ENCODE assay signal across 17 cellular contexts in the genomic region with DNA sequence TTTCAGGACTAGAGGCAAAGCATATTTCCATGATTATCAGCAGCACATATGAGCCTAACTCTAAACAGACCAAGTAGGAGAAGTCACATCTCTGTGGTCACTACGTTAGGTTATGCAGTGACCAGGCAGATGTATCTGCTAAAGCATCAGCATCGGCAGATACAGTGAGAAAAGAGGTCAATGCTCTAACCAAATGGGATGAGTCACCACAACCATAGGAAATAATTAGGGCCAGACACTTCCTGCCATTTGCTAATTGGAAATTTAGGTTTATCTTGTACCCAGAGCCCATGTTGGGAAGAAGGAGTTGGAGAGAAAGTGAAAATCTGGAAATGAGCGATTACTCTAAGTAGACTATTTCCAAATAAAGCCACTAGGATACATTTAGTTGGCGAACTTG.
"Had no signal": no experiment of that assay in that cellular context is flagged by ENCODE, and none has a peak within 500 bp of the region (broad histone marks: within the 10 kb centered on the region; RNA-seq: fewer than 3 reads in every experiment).

No MANE protein-coding gene starts in this region.

- H3K4me3 ChIP-seq: esophagus muscularis mucosa, transverse colon, vagina had no signal

- H3K9me3 ChIP-seq: esophagus muscularis mucosa, transverse colon, vagina had no signal

- ATAC-seq: activated CD8-positive, alpha-beta T cell treated with anti-CD3 and anti-CD28 coated beads, Interleukin-2, amount 10 ng/mL, durations not matched to agents 7 days and 5 days; left ventricle myocardium superior had no signal

- H3K36me3 Mint-ChIP-seq: activated naive CD8-positive, alpha-beta T cell had no signal

- DNase-seq: activated B cell treated with CpG ODN at 0.5 μM for 24 hours; activated CD4-positive, alpha-beta T cell treated with anti-CD3 and anti-CD28 coated beads, Interleukin-2, amount 10 ng/mL, durations not matched to agents 24 days and 14 days; activated CD8-positive, alpha-beta memory T cell treated with anti-CD3 and anti-CD28 coated beads, Interleukin-2, amount 50 U/mL, for 4 hours; activated CD8-positive, alpha-beta T cell treated with anti-CD3 and anti-CD28 coated beads, Interleukin-2, amount 10 ng/mL, durations not matched to agents 7 days and 5 days; activated gamma-delta T cell; activated T-cell treated with anti-CD3 and anti-CD28 coated beads, Interleukin-2, amount 50 U/mL, for 48 hours; cerebellar nuclear complex; hippocampal formation; left ventricle myocardium superior; nucleus accumbens; stimulated activated CD4-positive, alpha-beta T cell treated with anti-CD3 and anti-CD28 coated beads, Interleukin-4, amount 100 ng/mL, for 24 hours; stimulated activated naive CD4-positive, alpha-beta T cell treated with Interleukin-2 at 50 U/mL for 16 hours; transverse colon had no signal

- H3K9me3 Mint-ChIP-seq: activated CD4-positive, alpha-beta T cell treated with anti-CD3 and anti-CD28 coated beads, Interleukin-2, amount 10 ng/mL, durations not matched to agents 24 days and 14 days; nephron had no signal

- H3K36me3 ChIP-seq: esophagus muscularis mucosa, transverse colon, vagina had no signal

- H3K27ac ChIP-seq: esophagus muscularis mucosa, transverse colon, vagina had no signal

- H3K27me3 Mint-ChIP-seq: activated B cell treated with CpG ODN at 0.5 μM for 24 hours; activated CD4-positive, alpha-beta T cell treated with anti-CD3 and anti-CD28 coated beads, Interleukin-2, amount 10 ng/mL, durations not matched to agents 24 days and 14 days; activated naive CD8-positive, alpha-beta T cell had no signal

- H3K4me3 Mint-ChIP-seq: activated B cell treated with CpG ODN at 0.5 μM for 24 hours; activated CD4-positive, alpha-beta T cell treated with anti-CD3 and anti-CD28 coated beads, Interleukin-2, amount 10 ng/mL, durations not matched to agents 24 days and 14 days; activated CD8-positive, alpha-beta T cell treated with anti-CD3 and anti-CD28 coated beads, Interleukin-2, amount 10 ng/mL, durations not matched to agents 7 days and 5 days; activated naive CD8-positive, alpha-beta T cell; nephron had no signal

- H3K27me3 ChIP-seq: esophagus muscularis mucosa, transverse colon, vagina had no signal

- H3K27ac Mint-ChIP-seq: activated B cell treated with CpG ODN at 0.5 μM for 24 hours; activated CD4-positive, alpha-beta T cell treated with anti-CD3 and anti-CD28 coated beads, Interleukin-2, amount 10 ng/mL, durations not matched to agents 24 days and 14 days; activated CD8-positive, alpha-beta T cell treated with anti-CD3 and anti-CD28 coated beads, Interleukin-2, amount 10 ng/mL, durations not matched to agents 7 days and 5 days; activated naive CD8-positive, alpha-beta T cell; nephron had no signal

- H3K4me1 ChIP-seq: esophagus muscularis mucosa, transverse colon, vagina had no signal

- H3K4me1 Mint-ChIP-seq: activated B cell treated with CpG ODN at 0.5 μM for 24 hours; activated CD4-positive, alpha-beta T cell treated with anti-CD3 and anti-CD28 coated beads, Interleukin-2, amount 10 ng/mL, durations not matched to agents 24 days and 14 days had no signal
